9 cellular contexts compared by ENCODE assay signal in the genomic region with DNA sequence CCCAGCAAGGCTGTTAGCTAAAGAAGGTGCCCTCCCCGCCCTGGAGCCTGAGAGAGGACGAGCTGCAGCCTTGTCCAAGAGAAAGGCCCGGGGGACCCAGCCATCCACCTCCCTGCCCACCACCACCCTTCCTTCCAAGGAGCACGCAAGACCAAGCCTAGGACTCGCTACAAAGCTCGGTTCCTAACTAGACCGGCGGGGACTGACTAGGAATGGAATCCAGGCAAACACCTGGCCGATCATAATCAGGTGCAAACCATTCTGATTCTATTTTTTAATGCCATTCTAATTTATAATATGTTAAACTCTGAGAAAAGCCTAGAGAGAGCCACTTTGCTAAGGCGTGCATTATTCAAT. TPM values are rescaled to one million over a fixed set of nuclear protein-coding genes. Genes with fewer than 3 reads are reported as not detected.
DNase-seq lines count a peak whose midpoint lies in the region; ATAC-seq, FAIRE-seq and TF ChIP-seq lines count a peak whose summit lies in the region.
"Had no signal": no experiment of that assay in that cellular context is flagged by ENCODE, and none has a peak within 500 bp of the region (broad histone marks: within the 10 kb centered on the region; RNA-seq: fewer than 3 reads in every experiment).

No MANE protein-coding gene starts in this region.

- H3K36me3 ChIP-seq in GM23338 (ENCODE audit: insufficient read depth) (no peaks in the 10 kb centered on the region), bronchial epithelial cell (ENCODE audit: control insufficient read depth, insufficient read depth, low read length) (no peaks in the 10 kb centered on the region), sigmoid colon (no peaks in the 10 kb centered on the region)

- ATAC-seq in GM23338 (peak; percentile 40), GM18505 (IDR thresholded peaks at IDR 0.05; ENCODE audit: unreplicated experiment) (no peak), HG02970 (IDR thresholded peaks at IDR 0.05; ENCODE audit: low FRiP score, unreplicated experiment) (no peak)

- peak; percentile 55 for DNase-seq in GM23338 (ENCODE audit: low spot score)
- DNase-seq in bronchial epithelial cell (ENCODE audit: low read depth): no peak
- no peak for DNase-seq in sigmoid colon
- DNase-seq in activated effector memory CD4-positive, alpha-beta T cell treated with anti-CD3 and anti-CD28 coated beads, Interleukin-2, amount 50 U/mL, for 16 hours: no peak
- no peak for DNase-seq in KG1 (lab: John Stamatoyannopoulos, UW)

- intact Hi-C loops in sigmoid colon (cut with DNase I): loop anchor here (1.0 kb wide), 1 partner anchor 19 kb away; no protein-coding TSS in a partner anchor

- no peaks in the 10 kb centered on the region; the same call in 2 of the 3 replicates for H3K9me3 Mint-ChIP-seq in GM23338

- H3K27me3 ChIP-seq in GM23338 (ENCODE audit: insufficient read depth) (peaks cover 28% of the 10 kb centered on the region), bronchial epithelial cell (ENCODE audit: control insufficient read depth, insufficient read depth, low read length) (no peaks in the 10 kb centered on the region), sigmoid colon (no peaks in the 10 kb centered on the region)

- H3K27ac Mint-ChIP-seq in GM23338: no peak overlapping the region

- H3F3A ChIP-seq in GM23338 (replicated peaks; ENCODE audit: low read depth): peaks cover 12% of the 10 kb centered on the region

- H3K4me1 ChIP-seq in GM23338 (ENCODE audit: insufficient read depth) (peaks cover 15% of the 10 kb centered on the region), sigmoid colon (peaks cover 0 to 23% (median 13%) of the 10 kb centered on the region in 4 donors)

- H3K4me3 Mint-ChIP-seq in GM23338: peak overlapping the region; percentile 78

- H3K79me2 ChIP-seq in GM23338 (replicated peaks; ENCODE audit: insufficient read depth): no peaks in the 10 kb centered on the region

- H3K4me1 Mint-ChIP-seq in GM23338: peaks cover 26% of the 10 kb centered on the region

- peaks cover 29% of the 10 kb centered on the region for H3K27me3 Mint-ChIP-seq in GM23338 (ENCODE audit: insufficient read depth, low read depth, poor library complexity)

- no peaks in the 10 kb centered on the region for H4K20me1 ChIP-seq in GM23338 (replicated peaks; ENCODE audit: insufficient read depth)

- TF ChIP-seq POLR2A in sigmoid colon (IDR thresholded peaks at IDR 0.05) (no peak), GM18505 (IDR thresholded peaks at IDR 0.05; ENCODE audit: borderline replicate concordance, extremely low read depth, insufficient read depth, insufficient read length) (no peak)

- peak overlapping the region; percentile 81 for H3K4me3 ChIP-seq in GM23338
- peak overlapping the region; percentile 56 for H3K4me3 ChIP-seq in bronchial epithelial cell (ENCODE audit: low read depth, low read length)
- peak overlapping the region; percentile 43 for H3K4me3 ChIP-seq in iPS-11a (ENCODE audit: low read depth, low read length)
- H3K4me3 ChIP-seq in sigmoid colon: peak overlapping the region; percentile 39 to 58 (median 50)

- H3K36me3 Mint-ChIP-seq in GM23338 (ENCODE audit: low read depth): no peaks in the 10 kb centered on the region; the same call in 2 of the 3 replicates

- FAIRE-seq in bronchial epithelial cell (lab: Jason Lieb, UNC): no peak

- H3K4me2 ChIP-seq in GM23338: peak overlapping the region; percentile 89

- H2AFZ ChIP-seq in GM23338: peak overlapping the region; percentile 96

- H3K9me2 ChIP-seq in GM23338 (ENCODE audit: insufficient read depth): no peaks in the 10 kb centered on the region

- no peak for TF ChIP-seq EP300 in sigmoid colon (IDR thresholded peaks at IDR 0.05)

- H3K9me3 ChIP-seq in sigmoid colon: no peaks in the 10 kb centered on the region

- 6 to 16% methylated on average over 10 of the region's 10 CpGs for WGBS in sigmoid colon, 2 donors

- H3K27ac ChIP-seq in GM23338 (ENCODE audit: low read depth) (peak overlapping the region; percentile 8; the same call in 1 of the 2 replicates), sigmoid colon (peak overlapping the region; percentile 75 to 94 (median 88))

- TF ChIP-seq CTCF in GM23338 (conservative IDR thresholded peaks at IDR 0.05; ENCODE audit: low read depth in 2 of 2) (no peak), bronchial epithelial cell (IDR thresholded peaks at IDR 0.05; ENCODE audit: insufficient read depth, low read length, severe bottlenecking) (no peak), sigmoid colon (IDR thresholded peaks at IDR 0.05) (no peak)

TF ChIP-seq in GM23338, 12 proteins besides CTCF, POLR2A, EP300 and RAD21:
- peak; percentile 24 for TF ChIP-seq EZH2 (IDR thresholded peaks at IDR 0.05; ENCODE audit: low read depth, unreplicated experiment)
- no peak for TF ChIP-seq POLR2AphosphoS5 (IDR thresholded peaks at IDR 0.05; ENCODE audit: low read depth)

RNA-seq across cellular contexts. Expression of a gene that starts 19.7 kb away (rescaled TPM):
- total RNA-seq in GM23338 (2014; rRNA removed; shearing (Covaris generic)): 282 and 329 TPM in 2 replicates
- polyA plus RNA-seq in GM23338 (2016; fragmentation: Nextera tagmentation; extraction: Ambion mirVana) (136 and 148 TPM in 2 replicates), sigmoid colon (10 to 100 TPM; 19.2 to 58.0 (median 42.6) TPM)
- total RNA-seq in bronchial epithelial cell (468 and 922 TPM in 2 replicates), sigmoid colon (100 to 1,000 TPM; 298 to 445 (median 376) TPM)

RNA-seq across cellular contexts. Expression of a gene that starts 34.2 kb away (rescaled TPM):
- total RNA-seq in GM23338 (2014; rRNA removed; shearing (Covaris generic)): not detected in 2 replicates
- 0.45 TPM in 1 of 2 replicates, not detected in the other for polyA plus RNA-seq in GM23338 (2016; fragmentation: Nextera tagmentation; extraction: Ambion mirVana)
- 0.53 TPM in 1 of 2 replicates, not detected in the other for total RNA-seq in bronchial epithelial cell
- 10 to 100 TPM in 1 of 4 donors, not detected in 3; 17.8 TPM for total RNA-seq in sigmoid colon
- polyA plus RNA-seq in sigmoid colon: 1 to 10 TPM in 1 of 3 donors, not detected in 2; 4.2 TPM
- total RNA-seq: renal cortical epithelial cell had no signal
